In the genomic region with DNA sequence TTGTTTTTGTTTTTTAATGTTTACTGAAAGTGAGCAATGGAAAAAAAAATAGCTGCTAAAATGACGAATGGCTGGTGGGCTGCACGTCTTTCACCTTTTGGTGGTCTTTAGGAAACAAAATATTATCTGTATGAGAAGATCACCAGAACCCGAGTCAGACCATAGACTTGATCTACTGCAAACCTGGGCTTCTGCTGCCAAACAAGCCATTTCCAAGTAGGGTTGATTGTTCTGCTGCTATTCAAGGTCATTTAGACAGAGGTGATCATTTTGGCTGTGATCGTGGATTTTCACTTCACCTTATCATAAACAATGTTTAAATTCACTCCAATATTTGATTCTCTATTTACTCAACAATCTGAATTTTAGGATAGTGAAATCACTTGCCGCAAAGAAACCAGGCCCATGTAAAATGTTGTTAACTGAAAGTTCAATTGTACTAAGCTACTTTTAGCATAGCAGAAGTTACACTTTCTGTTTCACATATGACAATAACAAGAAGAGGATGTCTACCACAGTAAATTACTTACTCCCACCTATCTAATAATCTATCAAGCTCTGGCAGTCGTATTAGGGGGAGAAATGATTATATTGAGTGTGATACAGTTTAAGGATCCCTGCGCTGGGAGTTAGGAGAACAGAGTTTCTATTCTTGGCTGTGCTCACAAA, we compare ENCODE assay signal across 15 cellular contexts.
DNase-seq lines count a peak whose midpoint lies in the region; ATAC-seq and TF ChIP-seq lines count a peak whose summit lies in the region.
"Had no signal": no experiment of that assay in that cellular context is flagged by ENCODE, and none has a peak within 500 bp of the region (broad histone marks: within the 10 kb centered on the region; RNA-seq: fewer than 3 reads in every experiment).

No MANE protein-coding gene starts in this region.

- TF ChIP-seq CTCF in GM20000 (IDR thresholded peaks at IDR 0.05; ENCODE audit: extremely low read depth, missing control alignments) (no peak), dorsolateral prefrontal cortex (IDR thresholded peaks at IDR 0.05 in 54 of 56, conservative IDR thresholded peaks at IDR 0.05 in 2 of 56; ENCODE audit: low read depth in 1 of 56, partially characterized antibody in 56 of 56) (no peak)

- intact Hi-C loops in dorsolateral prefrontal cortex (cut with DNase I): no loop called here

- H3K4me3 ChIP-seq in dorsolateral prefrontal cortex: no peak overlapping the region
- H3K4me3 ChIP-seq: BLaER1, K562, SJCRH30 had no signal

- peaks cover 0 to 5% (median 0%) of the 10 kb centered on the region in 45 donors for H3K27me3 ChIP-seq in dorsolateral prefrontal cortex
- H3K27me3 ChIP-seq: BLaER1, SJCRH30 had no signal

- DNase-seq in GM20000 (ENCODE audit: low spot score) (peak; percentile 20), NCI-H1436 treated with DMSO at 0.1 percent for 48 hours (lab: John Stamatoyannopoulos, UW) (no peak), dorsolateral prefrontal cortex (no peak)
- DNase-seq in activated T-cell treated with anti-CD3 and anti-CD28 coated beads, Interleukin-2, amount 50 U/mL, for 48 hours: no peak
- DNase-seq: activated naive CD4-positive, alpha-beta T cell treated with Interleukin-2 at 50 U/mL for 16 hours; immature natural killer cell; NCI-H1930; nucleus accumbens; SJCRH30 had no signal

- H3K27ac ChIP-seq in dorsolateral prefrontal cortex: peak overlapping the region in 7 of 59 donors; percentile 5 to 34 (median 20)
- H3K27ac ChIP-seq: BLaER1, SJCRH30 had no signal

- ATAC-seq in GM18519 (IDR thresholded peaks at IDR 0.05; ENCODE audit: low FRiP score, unreplicated experiment) (peak; percentile 84), HG02870 (IDR thresholded peaks at IDR 0.05; ENCODE audit: unreplicated experiment) (peak; percentile 91), HG03565 (IDR thresholded peaks at IDR 0.05; ENCODE audit: unreplicated experiment) (peak; percentile 98), HG03135 (IDR thresholded peaks at IDR 0.05; ENCODE audit: unreplicated experiment) (no peak)
- ATAC-seq: K562 had no signal
